2 cellular contexts compared by ENCODE assay signal in the genomic region with DNA sequence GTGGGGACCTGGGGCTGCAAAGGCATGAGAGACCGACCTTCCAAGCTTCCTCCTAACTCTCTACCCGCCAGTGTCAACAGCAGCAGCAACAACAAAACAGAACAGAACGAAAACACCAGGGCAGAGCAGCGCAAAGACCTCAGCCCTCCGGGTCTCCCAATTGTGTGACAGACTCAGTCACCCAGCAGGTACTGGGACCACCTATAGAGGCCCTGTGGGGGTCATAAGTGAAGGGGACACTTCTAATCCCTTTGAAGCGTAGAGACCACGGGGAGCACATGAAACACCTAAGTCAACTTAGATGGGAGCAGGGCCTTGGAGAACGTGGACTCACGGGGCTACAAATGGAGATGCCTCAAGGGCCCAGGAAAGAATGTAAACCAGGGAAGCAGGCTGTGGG.
TF ChIP-seq lines count a peak whose summit lies in the region.

No MANE protein-coding gene starts in this region.

TF ChIP-seq in HepG2, 621 proteins besides CTCF, POLR2A, EP300 and RAD21:
- TF ChIP-seq RNF2 (conservative IDR thresholded peaks at IDR 0.05; ENCODE audit: low read depth), result peak; percentile 47; the same call in 1 of the 2 replicates
- TF ChIP-seq ZNF367 (CRISPR knock-in tag; IDR thresholded peaks at IDR 0.05; ENCODE audit: borderline replicate concordance), result no peak

TF ChIP-seq in K562, 482 proteins besides CTCF, POLR2A, EP300 and RAD21:
- TF ChIP-seq CBX8 (IDR thresholded peaks at IDR 0.05; ENCODE audit: borderline replicate concordance, extremely low read depth, low read depth, low read length, poor library complexity, severe bottlenecking), result peak; percentile 57
- TF ChIP-seq SMARCA5 (IDR thresholded peaks at IDR 0.05), result no peak
- TF ChIP-seq KAT2B (IDR thresholded peaks at IDR 0.05; ENCODE audit: low read depth, low read length), result no peak
- no peak for TF ChIP-seq PRMT5 (CRISPR knock-in tag; IDR thresholded peaks at IDR 0.05)
- TF ChIP-seq ZFP36 (IDR thresholded peaks at IDR 0.05; ENCODE audit: low read depth, low read length, partially characterized antibody), result peak; percentile 46
- no peak for TF ChIP-seq NONO (IDR thresholded peaks at IDR 0.05; ENCODE audit: low read depth in 2 of 2, low read length in 1 of 2)
- no peak for TF ChIP-seq BRD4 (IDR thresholded peaks at IDR 0.05)
- TF ChIP-seq, protein P1, sequence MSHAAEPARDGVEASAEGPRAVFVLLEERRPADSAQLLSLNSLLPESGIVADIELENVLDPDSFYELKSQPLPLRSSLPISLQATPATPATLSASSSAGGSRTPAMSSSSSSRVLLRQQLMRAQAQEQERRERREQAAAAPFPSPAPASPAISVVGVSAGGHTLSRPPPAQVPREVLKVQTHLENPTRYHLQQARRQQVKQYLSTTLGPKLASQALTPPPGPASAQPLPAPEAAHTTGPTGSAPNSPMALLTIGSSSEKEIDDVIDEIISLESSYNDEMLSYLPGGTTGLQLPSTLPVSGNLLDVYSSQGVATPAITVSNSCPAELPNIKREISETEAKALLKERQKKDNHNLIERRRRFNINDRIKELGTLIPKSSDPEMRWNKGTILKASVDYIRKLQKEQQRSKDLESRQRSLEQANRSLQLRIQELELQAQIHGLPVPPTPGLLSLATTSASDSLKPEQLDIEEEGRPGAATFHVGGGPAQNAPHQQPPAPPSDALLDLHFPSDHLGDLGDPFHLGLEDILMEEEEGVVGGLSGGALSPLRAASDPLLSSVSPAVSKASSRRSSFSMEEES (CRISPR knock-in tag; IDR thresholded peaks at IDR 0.05), result no peak
- TF ChIP-seq, protein P2, sequence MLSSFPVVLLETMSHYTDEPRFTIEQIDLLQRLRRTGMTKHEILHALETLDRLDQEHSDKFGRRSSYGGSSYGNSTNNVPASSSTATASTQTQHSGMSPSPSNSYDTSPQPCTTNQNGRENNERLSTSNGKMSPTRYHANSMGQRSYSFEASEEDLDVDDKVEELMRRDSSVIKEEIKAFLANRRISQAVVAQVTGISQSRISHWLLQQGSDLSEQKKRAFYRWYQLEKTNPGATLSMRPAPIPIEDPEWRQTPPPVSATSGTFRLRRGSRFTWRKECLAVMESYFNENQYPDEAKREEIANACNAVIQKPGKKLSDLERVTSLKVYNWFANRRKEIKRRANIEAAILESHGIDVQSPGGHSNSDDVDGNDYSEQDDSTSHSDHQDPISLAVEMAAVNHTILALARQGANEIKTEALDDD (IDR thresholded peaks at IDR 0.05), result no peak
- TF ChIP-seq HCFC1 (IDR thresholded peaks at IDR 0.05; ENCODE audit: low read depth, low read length), result no peak
- no peak for TF ChIP-seq CHAMP1 (IDR thresholded peaks at IDR 0.05)
